ENCODE assay signal across 28 cellular contexts in the genomic region with DNA sequence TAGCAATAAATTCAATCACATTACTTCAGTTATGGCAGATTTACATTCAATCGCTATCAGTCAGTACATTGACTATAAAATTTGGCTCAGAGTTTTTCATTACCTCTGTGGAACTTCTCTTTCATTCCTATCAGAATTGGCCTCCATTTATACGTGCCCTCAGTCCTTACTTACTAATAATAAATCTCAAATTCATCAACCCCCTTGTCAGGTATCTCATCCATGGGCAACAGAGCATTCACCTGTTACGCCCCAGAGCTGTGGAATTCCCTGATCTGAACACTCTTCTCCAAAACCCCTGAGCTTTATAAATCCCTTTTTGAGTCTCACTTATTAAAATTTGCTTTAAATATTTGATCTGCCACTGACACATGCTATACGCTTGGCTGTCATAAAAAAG.
"Had no signal": no experiment of that assay in that cellular context is flagged by ENCODE, and none has a peak within 500 bp of the region (broad histone marks: within the 10 kb centered on the region; RNA-seq: fewer than 3 reads in every experiment).

No MANE protein-coding gene starts in this region.

- H3K36me3 Mint-ChIP-seq: immature natural killer cell, naive B cell, natural killer cell had no signal

- H3K27me3 ChIP-seq: heart left ventricle, left lung, right atrium auricular region, right lobe of liver, suprapubic skin, tibial artery, upper lobe of right lung had no signal

- H3K4me1 ChIP-seq: heart left ventricle, left lung, lower lobe of right lung, parathyroid adenoma, psoas muscle, right atrium auricular region, right lobe of liver, suprapubic skin, tibial artery, upper lobe of right lung had no signal

- H3K4me3 ChIP-seq: heart left ventricle, left lung, lower lobe of right lung, psoas muscle, right atrium auricular region, right lobe of liver, suprapubic skin, thoracic aorta, tibial artery, upper lobe of right lung had no signal

- ATAC-seq: heart left ventricle, left cardiac atrium, left lung, lower lobe of right lung, natural killer cell, psoas muscle, right lobe of liver, upper lobe of right lung had no signal

- H3K36me3 ChIP-seq: heart left ventricle, left lung, lower lobe of right lung, right atrium auricular region, right lobe of liver, suprapubic skin, thoracic aorta, tibial artery, upper lobe of right lung had no signal

- H3K4me3 Mint-ChIP-seq: immature natural killer cell; naive B cell; natural killer cell; neural crest cell; stimulated activated naive CD8-positive, alpha-beta T cell treated with anti-CD3 and anti-CD28 coated beads, Interleukin-15, Interleukin-2, amounts not matched to agents 100 ng/mL and 50 ng/mL, for 24 hours had no signal

- H3K9me3 ChIP-seq: heart left ventricle, left lung, lower lobe of right lung, psoas muscle, right atrium auricular region, right lobe of liver, suprapubic skin, thoracic aorta, tibial artery, upper lobe of right lung had no signal

- DNase-seq: heart left ventricle; hypothalamus; immature natural killer cell; kidney; left cardiac atrium; left lung; lower lobe of right lung; mammary epithelial cell; mesenchymal stem cell; naive B cell; natural killer cell; nucleus accumbens; psoas muscle; right lobe of liver; stimulated activated CD4-positive, alpha-beta T cell treated with anti-CD3 and anti-CD28 coated beads, Interleukin-12 subunit alpha, Interleukin-12 subunit beta, amount 100 ng/mL, for 4 hours; stimulated activated CD4-positive, alpha-beta T cell treated with anti-CD3 and anti-CD28 coated beads, Interleukin-15, amount 100 ng/mL, for 24 hours; stimulated activated CD4-positive, alpha-beta T cell treated with anti-CD3 and anti-CD28 coated beads, Interleukin-2, amount 100 ng/mL, for 24 hours; stimulated activated CD4-positive, alpha-beta T cell treated with anti-CD3 and anti-CD28 coated beads, Interleukin-4, amount 100 ng/mL, for 1 hour; stimulated activated naive CD4-positive, alpha-beta T cell; tibial artery; trophoblast cell; upper lobe of right lung had no signal

- H3K27me3 Mint-ChIP-seq: naive B cell; stimulated activated naive CD8-positive, alpha-beta T cell treated with anti-CD3 and anti-CD28 coated beads, Interleukin-15, Interleukin-2, amounts not matched to agents 100 ng/mL and 50 ng/mL, for 24 hours had no signal

- H3K4me1 Mint-ChIP-seq: immature natural killer cell, naive B cell, natural killer cell had no signal

- H3K27ac Mint-ChIP-seq: immature natural killer cell; naive B cell; natural killer cell; stimulated activated naive CD8-positive, alpha-beta T cell treated with anti-CD3 and anti-CD28 coated beads, Interleukin-15, Interleukin-2, amounts not matched to agents 100 ng/mL and 50 ng/mL, for 24 hours had no signal
